20 cellular contexts compared by ENCODE assay signal in genomic region chr2:21036708-21037670, GRCh38. TPM values are rescaled to one million over a fixed set of nuclear protein-coding genes. Genes with fewer than 3 reads are reported as not detected.
"Had no signal": no experiment of that assay in that cellular context is flagged by ENCODE, and none has a peak within 500 bp of the region (broad histone marks: within the 10 kb centered on the region; RNA-seq: fewer than 3 reads in every experiment).

No MANE protein-coding gene starts in this region.

- H3K27me3 ChIP-seq: sigmoid colon, uterus had no signal

- ATAC-seq: effector memory CD8-positive, alpha-beta T cell; heart left ventricle; psoas muscle had no signal

- H3K4me1 ChIP-seq: parathyroid adenoma, uterus had no signal

- H3K9ac ChIP-seq: parathyroid adenoma had no signal

- DNase-seq: effector memory CD8-positive, alpha-beta T cell; foreskin melanocyte; heart left ventricle; hippocampal formation; kidney glomerular epithelial cell; mesenchymal stem cell; naive B cell; psoas muscle; retina; sigmoid colon; stimulated activated CD4-positive, alpha-beta T cell treated with anti-CD3 and anti-CD28 coated beads, Interleukin-2, amount 100 ng/mL, for 24 hours; stimulated activated CD4-positive, alpha-beta T cell treated with anti-CD3 and anti-CD28 coated beads, Interleukin-4, amount 100 ng/mL, for 4 hours; stimulated activated naive CD4-positive, alpha-beta T cell; stomach; substantia nigra; uterus had no signal

- H3K79me2 ChIP-seq: parathyroid adenoma had no signal

- H2AFZ ChIP-seq: parathyroid adenoma had no signal

- H3K4me3 ChIP-seq: heart left ventricle, lung, psoas muscle, sigmoid colon, skin epidermis, stomach, uterus had no signal

- H3K9me3 ChIP-seq: heart left ventricle, psoas muscle, sigmoid colon, stomach, uterus had no signal

- H3K27ac ChIP-seq: parathyroid adenoma, psoas muscle, stomach, uterus had no signal

- H3K36me3 ChIP-seq: sigmoid colon, stomach, uterus had no signal

RNA-seq across cellular contexts. Expression of gene APOB, which starts 6.9 kb away (rescaled TPM):
- total RNA-seq: epithelial cell of proximal tubule had no signal
